In the genomic region with DNA sequence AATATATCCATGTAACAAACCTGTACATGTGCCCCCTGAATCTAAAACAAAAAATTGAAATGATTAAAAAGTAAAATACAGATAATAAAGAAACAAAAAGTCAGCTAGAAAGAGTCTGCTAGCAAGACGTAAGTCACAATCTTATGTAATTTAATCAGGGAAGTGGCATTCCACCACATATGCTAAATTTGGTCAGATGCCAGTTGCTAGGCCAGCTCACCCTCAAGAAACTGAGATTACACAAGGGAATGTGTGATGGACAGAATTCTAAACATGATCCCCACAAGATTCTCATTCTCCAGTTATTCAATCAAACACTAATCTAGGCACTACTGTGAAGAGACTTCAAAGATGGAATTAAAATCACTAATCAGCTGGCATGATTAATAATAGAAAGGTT, we compare ENCODE assay signal across 29 cellular contexts.
DNase-seq lines count a peak whose midpoint lies in the region; FAIRE-seq and TF ChIP-seq lines count a peak whose summit lies in the region.
"Had no signal": no experiment of that assay in that cellular context is flagged by ENCODE, and none has a peak within 500 bp of the region (broad histone marks: within the 10 kb centered on the region; RNA-seq: fewer than 3 reads in every experiment).

No MANE protein-coding gene starts in this region.

- no peak overlapping the region for H3K4me3 ChIP-seq in bronchial epithelial cell (ENCODE audit: low read depth, low read length)
- H3K4me3 ChIP-seq: BLaER1, pancreas, smooth muscle cell, testis had no signal

- FAIRE-seq in bronchial epithelial cell (lab: Jason Lieb, UNC): no peak
- FAIRE-seq: endometrium, GM19239, H1, pancreas had no signal

- no peaks in the 10 kb centered on the region for H3K36me3 ChIP-seq in bronchial epithelial cell (ENCODE audit: control insufficient read depth, insufficient read depth, low read length)
- H3K36me3 ChIP-seq: BLaER1, pancreas had no signal

- peak; percentile 71 for DNase-seq in HS-27A (ENCODE audit: low read depth)
- DNase-seq in RKO (ENCODE audit: low spot score): peak; percentile 29
- DNase-seq in bronchial epithelial cell (ENCODE audit: low read depth): peak; percentile 35
- peak; percentile 2 for DNase-seq in non-pigmented ciliary epithelial cell (ENCODE audit: low read depth)
- DNase-seq in occipital lobe (lab: John Stamatoyannopoulos, UW): no peak
- DNase-seq in NCI-H524 treated with DMSO at 0.1 percent for 48 hours (lab: John Stamatoyannopoulos, UW): no peak
- DNase-seq in T-helper 9 cell: no peak
- DNase-seq in NCI-H146 treated with DMSO at 0.1 percent for 48 hours (lab: John Stamatoyannopoulos, UW; ENCODE audit: unreplicated experiment): no peak
- DNase-seq: activated CD4-positive, alpha-beta T cell treated with anti-CD3 and anti-CD28 coated beads, Interleukin-2, amount 10 ng/mL, durations not matched to agents 24 days and 14 days; activated CD8-positive, alpha-beta memory T cell treated with anti-CD3 and anti-CD28 coated beads for 24 hours; activated naive CD4-positive, alpha-beta T cell treated with anti-CD3 and anti-CD28 coated beads, Interleukin-2, amount 50 U/mL, for 16 hours; activated T-cell treated with anti-CD3 and anti-CD28 coated beads for 4 hours; central memory CD4-positive, alpha-beta T cell; hippocampal formation; KG1; left cardiac atrium; NCI-H1417 treated with DMSO at 0.1 percent for 48 hours; NCI-H2081; NCI-H526 treated with DMSO at 0.1 percent for 48 hours; pancreas; retina; SHP77 treated with DMSO at 0.1 percent for 48 hours; stimulated activated naive CD4-positive, alpha-beta T cell treated with Interleukin-2 at 50 U/mL for 16 hours; testis had no signal

- H3K27me3 ChIP-seq in bronchial epithelial cell (ENCODE audit: control insufficient read depth, insufficient read depth, low read length): no peaks in the 10 kb centered on the region
- H3K27me3 ChIP-seq: BLaER1, pancreas, testis had no signal

- no peak for TF ChIP-seq CTCF in bronchial epithelial cell (IDR thresholded peaks at IDR 0.05; ENCODE audit: insufficient read depth, low read length, severe bottlenecking)

Comparison
In these comparisons a context has a peak if more than half of its experiments do, and no peak if none do; other contexts are left out.
1. DNase-seq: peak in HS-27A (single experiment), RKO (single experiment), bronchial epithelial cell (single experiment) and non-pigmented ciliary epithelial cell (single experiment); none in occipital lobe (single experiment), NCI-H524 treated with DMSO at 0.1 percent for 48 hours (single experiment), T-helper 9 cell (single experiment) and NCI-H146 treated with DMSO at 0.1 percent for 48 hours (single experiment).